ENCODE assay signal across 38 cellular contexts in genomic region chr14:51290132-51290531, GRCh38.
"Had no signal": no experiment of that assay in that cellular context is flagged by ENCODE, and none has a peak within 500 bp of the region (broad histone marks: within the 10 kb centered on the region; RNA-seq: fewer than 3 reads in every experiment).

No MANE protein-coding gene starts in this region.

- FAIRE-seq: bronchial epithelial cell had no signal

- H3K27ac ChIP-seq: adrenal gland, ascending aorta, body of pancreas, brain microvascular endothelial cell, breast epithelium, cardiac muscle cell had no signal

- H3K36me3 Mint-ChIP-seq: activated naive CD4-positive, alpha-beta T cell treated with anti-CD3 and anti-CD28 coated beads, Interleukin-2, amount 10 ng/mL, durations not matched to agents 7 days and 5 days; activated naive CD4-positive, alpha-beta T cell treated with anti-CD3 and anti-CD28 coated beads, Interleukin-2, amount 50 U/mL, for 24 hours; activated naive CD4-positive, alpha-beta T cell treated with anti-CD3 and anti-CD28 coated beads, Interleukin-2, amount 50 U/mL, for 72 hours; brain had no signal

- DNase-seq: activated effector memory CD4-positive, alpha-beta T cell treated with anti-CD3 and anti-CD28 coated beads, Interleukin-2, amount 50 U/mL, for 16 hours; activated effector memory CD4-positive, alpha-beta T cell treated with Interleukin-2 at 50 U/mL for 16 hours; activated gamma-delta T cell; activated gamma-delta T cell treated with Interleukin-2 at 50 U/mL for 16 hours; activated naive CD4-positive, alpha-beta T cell; activated naive CD4-positive, alpha-beta T cell treated with anti-CD3 and anti-CD28 coated beads for 36 hours; activated naive CD4-positive, alpha-beta T cell treated with anti-CD3 and anti-CD28 coated beads, Interleukin-2, amount 10 ng/mL, durations not matched to agents 7 days and 5 days; activated naive CD4-positive, alpha-beta T cell treated with anti-CD3 and anti-CD28 coated beads, Interleukin-2, amount 50 U/mL, for 16 hours; activated naive CD4-positive, alpha-beta T cell treated with Interleukin-2 at 50 U/mL for 16 hours; activated naive CD8-positive, alpha-beta T cell treated with anti-CD3 and anti-CD28 coated beads for 36 hours; activated naive CD8-positive, alpha-beta T cell treated with anti-CD3 and anti-CD28 coated beads, Interleukin-2, amount 10 ng/mL, durations not matched to agents 7 days and 5 days; activated naive CD8-positive, alpha-beta T cell treated with anti-CD3 and anti-CD28 coated beads, Interleukin-2, amount 50 U/mL, for 24 hours; activated T-cell treated with anti-CD3 and anti-CD28 coated beads, Interleukin-2, amount 50 U/mL, for 1 hour; activated T-cell treated with anti-CD3 and anti-CD28 coated beads, Interleukin-2, amount 50 U/mL, for 24 hours; activated T-cell treated with anti-CD3 and anti-CD28 coated beads, Interleukin-2, amount 50 U/mL, for 4 hours; activated T-cell treated with anti-CD3 and anti-CD28 coated beads, Interleukin-2, amount 50 U/mL, for 48 hours; activated T-cell treated with anti-CD3 and anti-CD28 coated beads, Interleukin-2, amount 50 U/mL, for 72 hours; adrenal gland; amniotic stem cell; amygdala; anterior cingulate cortex; aorta; body of pancreas; brain microvascular endothelial cell; central memory CD4-positive, alpha-beta T cell; cerebellar nuclear complex had no signal

- ATAC-seq: activated naive CD8-positive, alpha-beta T cell treated with anti-CD3 and anti-CD28 coated beads, Interleukin-2, amount 50 U/mL, for 24 hours; activated T-cell treated with anti-CD3 and anti-CD28 coated beads, Interleukin-2, amount 50 U/mL, for 4 hours; body of pancreas had no signal

- H3K27me3 ChIP-seq: adrenal gland, ascending aorta, body of pancreas, brain microvascular endothelial cell, breast epithelium, cardiac muscle cell had no signal

- H3K4me3 Mint-ChIP-seq: activated naive CD4-positive, alpha-beta T cell treated with anti-CD3 and anti-CD28 coated beads for 36 hours; activated naive CD4-positive, alpha-beta T cell treated with anti-CD3 and anti-CD28 coated beads, Interleukin-2, amount 10 ng/mL, durations not matched to agents 7 days and 5 days; activated naive CD4-positive, alpha-beta T cell treated with anti-CD3 and anti-CD28 coated beads, Interleukin-2, amount 50 U/mL, for 24 hours; activated naive CD8-positive, alpha-beta T cell; activated naive CD8-positive, alpha-beta T cell treated with anti-CD3 and anti-CD28 coated beads for 36 hours; activated naive CD8-positive, alpha-beta T cell treated with anti-CD3 and anti-CD28 coated beads, Interleukin-2, amount 10 ng/mL, durations not matched to agents 7 days and 5 days; activated naive CD8-positive, alpha-beta T cell treated with anti-CD3 and anti-CD28 coated beads, Interleukin-2, amount 50 U/mL, for 24 hours; activated T-cell treated with anti-CD3 and anti-CD28 coated beads, Interleukin-2, amount 50 U/mL, for 24 hours; activated T-cell treated with anti-CD3 and anti-CD28 coated beads, Interleukin-2, amount 50 U/mL, for 4 hours; activated T-cell treated with anti-CD3 and anti-CD28 coated beads, Interleukin-2, amount 50 U/mL, for 72 hours; activated T-helper 1 cell treated with anti-CD3 and anti-CD28 coated beads, Interleukin-12 subunit alpha, Interleukin-12 subunit beta, Interleukin-2, Interleukin-4 antibody, amounts not matched to agents 30 ng/mL and 10 ng/mL and 1 ng/mL, durations not matched to agents 14 hours and 24 hours and 36 hours; activated T-helper 17 cell treated with anti-CD3 and anti-CD28 coated beads, Interleukin-2, amount 50 U/mL, for 72 hours; brain; central memory CD8-positive, alpha-beta T cell had no signal

- H3K9me3 Mint-ChIP-seq: activated naive CD4-positive, alpha-beta T cell treated with anti-CD3 and anti-CD28 coated beads for 36 hours; activated naive CD4-positive, alpha-beta T cell treated with anti-CD3 and anti-CD28 coated beads, Interleukin-2, amount 10 ng/mL, durations not matched to agents 7 days and 5 days; activated naive CD4-positive, alpha-beta T cell treated with anti-CD3 and anti-CD28 coated beads, Interleukin-2, amount 50 U/mL, for 24 hours; activated naive CD4-positive, alpha-beta T cell treated with anti-CD3 and anti-CD28 coated beads, Interleukin-2, amount 50 U/mL, for 72 hours; activated naive CD8-positive, alpha-beta T cell treated with anti-CD3 and anti-CD28 coated beads for 36 hours; activated naive CD8-positive, alpha-beta T cell treated with anti-CD3 and anti-CD28 coated beads, Interleukin-2, amount 10 ng/mL, durations not matched to agents 7 days and 5 days; activated naive CD8-positive, alpha-beta T cell treated with anti-CD3 and anti-CD28 coated beads, Interleukin-2, amount 50 U/mL, for 24 hours; activated T-cell treated with anti-CD3 and anti-CD28 coated beads, Interleukin-2, amount 50 U/mL, for 24 hours; activated T-cell treated with anti-CD3 and anti-CD28 coated beads, Interleukin-2, amount 50 U/mL, for 4 hours; activated T-cell treated with anti-CD3 and anti-CD28 coated beads, Interleukin-2, amount 50 U/mL, for 72 hours; activated T-helper 1 cell treated with anti-CD3 and anti-CD28 coated beads, Interleukin-12 subunit alpha, Interleukin-12 subunit beta, Interleukin-2, Interleukin-4 antibody, amounts not matched to agents 30 ng/mL and 10 ng/mL and 1 ng/mL, durations not matched to agents 14 hours and 24 hours and 36 hours; activated T-helper 17 cell treated with anti-CD3 and anti-CD28 coated beads, Interleukin-2, amount 50 U/mL, for 72 hours; activated T-helper 2 cell treated with anti-CD3 and anti-CD28 coated beads, Interferon-gamma antibody, Interleukin-2, Interleukin-4, amounts not matched to agents 10 μg/mL and 5 μg/mL and 100 μg/mL, durations not matched to agents 14 hours and 24 hours and 36 hours; central memory CD8-positive, alpha-beta T cell had no signal

- H3K4me3 ChIP-seq: adrenal gland, ascending aorta, body of pancreas, breast epithelium, cardiac muscle cell had no signal

- H3K36me3 ChIP-seq: adrenal gland, ascending aorta, brain microvascular endothelial cell, breast epithelium, cardiac muscle cell had no signal

- H3K4me1 Mint-ChIP-seq: activated naive CD4-positive, alpha-beta T cell treated with anti-CD3 and anti-CD28 coated beads, Interleukin-2, amount 10 ng/mL, durations not matched to agents 7 days and 5 days; activated naive CD4-positive, alpha-beta T cell treated with anti-CD3 and anti-CD28 coated beads, Interleukin-2, amount 50 U/mL, for 24 hours; activated naive CD8-positive, alpha-beta T cell treated with anti-CD3 and anti-CD28 coated beads, Interleukin-2, amount 50 U/mL, for 24 hours; activated T-helper 17 cell treated with anti-CD3 and anti-CD28 coated beads, Interleukin-2, amount 50 U/mL, for 72 hours; central memory CD8-positive, alpha-beta T cell had no signal

- H3K9me3 ChIP-seq: adrenal gland, ascending aorta, body of pancreas, breast epithelium had no signal

- H3K27me3 Mint-ChIP-seq: activated naive CD4-positive, alpha-beta T cell treated with anti-CD3 and anti-CD28 coated beads, Interleukin-2, amount 10 ng/mL, durations not matched to agents 7 days and 5 days; activated naive CD4-positive, alpha-beta T cell treated with anti-CD3 and anti-CD28 coated beads, Interleukin-2, amount 50 U/mL, for 24 hours; activated naive CD8-positive, alpha-beta T cell; activated naive CD8-positive, alpha-beta T cell treated with anti-CD3 and anti-CD28 coated beads, Interleukin-2, amount 10 ng/mL, durations not matched to agents 7 days and 5 days; activated naive CD8-positive, alpha-beta T cell treated with anti-CD3 and anti-CD28 coated beads, Interleukin-2, amount 50 U/mL, for 24 hours; activated T-cell treated with anti-CD3 and anti-CD28 coated beads, Interleukin-2, amount 50 U/mL, for 24 hours; activated T-helper 17 cell treated with anti-CD3 and anti-CD28 coated beads, Interleukin-2, amount 50 U/mL, for 72 hours had no signal

- H3K27ac Mint-ChIP-seq: activated naive CD4-positive, alpha-beta T cell treated with anti-CD3 and anti-CD28 coated beads for 36 hours; activated naive CD4-positive, alpha-beta T cell treated with anti-CD3 and anti-CD28 coated beads, Interleukin-2, amount 10 ng/mL, durations not matched to agents 7 days and 5 days; activated naive CD4-positive, alpha-beta T cell treated with anti-CD3 and anti-CD28 coated beads, Interleukin-2, amount 50 U/mL, for 24 hours; activated naive CD4-positive, alpha-beta T cell treated with anti-CD3 and anti-CD28 coated beads, Interleukin-2, amount 50 U/mL, for 72 hours; activated naive CD8-positive, alpha-beta T cell; activated naive CD8-positive, alpha-beta T cell treated with anti-CD3 and anti-CD28 coated beads for 36 hours; activated naive CD8-positive, alpha-beta T cell treated with anti-CD3 and anti-CD28 coated beads, Interleukin-2, amount 10 ng/mL, durations not matched to agents 7 days and 5 days; activated naive CD8-positive, alpha-beta T cell treated with anti-CD3 and anti-CD28 coated beads, Interleukin-2, amount 50 U/mL, for 24 hours; activated T-cell treated with anti-CD3 and anti-CD28 coated beads, Interleukin-2, amount 50 U/mL, for 24 hours; activated T-cell treated with anti-CD3 and anti-CD28 coated beads, Interleukin-2, amount 50 U/mL, for 72 hours; activated T-helper 1 cell treated with anti-CD3 and anti-CD28 coated beads, Interleukin-12 subunit alpha, Interleukin-12 subunit beta, Interleukin-2, Interleukin-4 antibody, amounts not matched to agents 30 ng/mL and 10 ng/mL and 1 ng/mL, durations not matched to agents 14 hours and 24 hours and 36 hours; activated T-helper 2 cell treated with anti-CD3 and anti-CD28 coated beads, Interferon-gamma antibody, Interleukin-2, Interleukin-4, amounts not matched to agents 10 μg/mL and 5 μg/mL and 100 μg/mL, durations not matched to agents 14 hours and 24 hours and 36 hours; brain had no signal
